In the genomic region with DNA sequence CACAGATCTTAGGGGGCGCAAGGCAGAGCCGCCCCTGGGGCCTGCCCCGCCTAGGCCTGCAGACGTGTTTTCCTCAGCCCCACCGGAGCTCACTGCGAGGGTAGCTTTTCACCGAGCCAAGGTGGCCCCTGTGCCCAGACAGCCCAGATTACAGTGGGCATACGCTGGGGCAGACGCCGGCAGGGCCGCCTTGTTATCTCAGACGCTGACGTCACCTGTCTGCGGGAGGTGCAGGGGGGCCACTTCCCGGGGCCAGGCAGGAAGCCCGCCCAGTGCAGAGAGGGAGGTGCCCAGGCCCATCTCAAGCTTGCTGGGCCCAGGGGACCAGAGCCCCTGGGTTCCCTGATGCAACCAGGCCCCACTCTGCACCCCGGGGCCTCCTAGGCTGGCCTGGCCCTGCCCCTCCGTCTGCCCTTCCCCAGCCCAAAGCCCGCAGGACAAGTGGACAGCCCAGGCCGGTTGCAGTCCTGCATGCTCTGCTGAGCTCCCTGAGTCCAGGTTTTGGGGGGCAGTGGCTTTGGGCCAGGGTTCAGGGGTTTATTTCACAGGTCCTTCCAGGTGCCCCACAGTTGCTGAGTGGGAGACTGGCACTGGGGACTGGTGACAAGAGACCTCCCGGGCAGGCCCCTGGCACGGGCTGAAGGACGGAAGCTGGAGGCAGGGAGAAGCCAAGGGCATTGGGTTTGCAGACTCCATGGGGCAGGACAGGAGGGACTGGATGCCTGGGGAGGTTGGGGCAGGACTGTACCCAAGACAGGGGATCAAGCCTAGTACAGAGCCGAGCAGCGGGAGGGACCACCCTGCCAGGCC, we compare ENCODE assay signal across 12 cellular contexts. TPM values are rescaled to one million over a fixed set of nuclear protein-coding genes. Genes with fewer than 3 reads are reported as not detected.
DNase-seq lines count a peak whose midpoint lies in the region; ATAC-seq and TF ChIP-seq lines count a peak whose summit lies in the region.
"Had no signal": no experiment of that assay in that cellular context is flagged by ENCODE, and none has a peak within 500 bp of the region (broad histone marks: within the 10 kb centered on the region; RNA-seq: fewer than 3 reads in every experiment).

No MANE protein-coding gene starts in this region.

- 71 to 78% (median 75%) methylated on average over 6 to 25 of the region's 25 CpGs for WGBS in adrenal gland, 4 donors
- 65 to 77% (median 69%) methylated on average over 12 to 25 of the region's 25 CpGs for WGBS in spleen, 5 donors
- 77 to 93% methylated on average over 6 to 17 of the region's 25 CpGs for WGBS in tibial nerve, 2 donors

- intact Hi-C loops in adrenal gland (cut with DNase I), result no loop called here
- intact Hi-C loops in left colon (cut with DNase I, micrococcal nuclease), result no loop called here
- intact Hi-C loops in spleen (cut with DNase I; ENCODE audit: low total_unique reads), result no loop called here

- TF ChIP-seq EP300 in tibial nerve (IDR thresholded peaks at IDR 0.05), result no peak

- TF ChIP-seq CTCF in adrenal gland (IDR thresholded peaks at IDR 0.05) (no peak), spleen (IDR thresholded peaks at IDR 0.05 in 8 of 11, conservative IDR thresholded peaks at IDR 0.05 in 3 of 11) (no peak), tibial nerve (IDR thresholded peaks at IDR 0.05) (no peak)

- no peak for TF ChIP-seq POLR2A in adrenal gland (IDR thresholded peaks at IDR 0.05)
- no peak for TF ChIP-seq POLR2A in spleen (IDR thresholded peaks at IDR 0.05)
- no peak for TF ChIP-seq POLR2A in tibial nerve (IDR thresholded peaks at IDR 0.05)

- peak; percentile 51 for ATAC-seq in left colon
- ATAC-seq in GM19467 (IDR thresholded peaks at IDR 0.05; ENCODE audit: unreplicated experiment), result no peak
- ATAC-seq: stimulated activated naive B cell treated with anti-CD40 and anti-IgM and Interleukin-4, amounts not matched to agents 10 μg/mL and 1 μg/mL and 100 μg/mL, for 72 hours had no signal

- no peaks in the 10 kb centered on the region for H3K4me1 ChIP-seq in adrenal gland (replicated peaks in 1 of 2)
- peaks cover 3 to 64% (median 24%) of the 10 kb centered on the region in 6 donors for H3K4me1 ChIP-seq in spleen
- peaks cover 0 to 48% (median 18%) of the 10 kb centered on the region in 4 donors for H3K4me1 ChIP-seq in tibial nerve

- peak; percentile 25 for DNase-seq in NCI-H2196 (lab: John Stamatoyannopoulos, UW; ENCODE audit: unreplicated experiment)
- no peak for DNase-seq in NCI-H2196 treated with DMSO at 0.1 percent for 48 hours (lab: John Stamatoyannopoulos, UW; ENCODE audit: unreplicated experiment)
- peak in 4 of 7 donors; percentile 14 to 58 (median 26) for DNase-seq in adrenal gland
- DNase-seq in left colon, result peak; percentile 34 to 35
- DNase-seq in spleen, result peak; percentile 84
- DNase-seq in tibial nerve (ENCODE audit: low spot score in 2 of 2), result no peak
- no peak for DNase-seq in GM19238 (ENCODE audit: insufficient read length, low spot score)
- DNase-seq: anterior cingulate cortex; effector memory CD4-positive, alpha-beta T cell; nephron progenitor cell; stimulated activated naive B cell treated with anti-CD40 and anti-IgM and Interleukin-4, amounts not matched to agents 10 μg/mL and 1 μg/mL and 100 μg/mL, for 72 hours had no signal

- H3K27ac ChIP-seq in adrenal gland, result peak overlapping the region in 1 of 5 donors; percentile 40
- peak overlapping the region in 4 of 8 donors; percentile 23 to 57 (median 48) for H3K27ac ChIP-seq in spleen
- H3K27ac ChIP-seq in tibial nerve, result peak overlapping the region in 1 of 4 donors; percentile 33

- H3K27me3 ChIP-seq in adrenal gland (no peaks in the 10 kb centered on the region), spleen (replicated peaks in 1 of 7) (peaks cover 0 to 3% (median 0%) of the 10 kb centered on the region in 7 donors), tibial nerve (no peaks in the 10 kb centered on the region)

- H3K36me3 ChIP-seq in adrenal gland (replicated peaks in 1 of 2) (no peaks in the 10 kb centered on the region), spleen (no peaks in the 10 kb centered on the region), tibial nerve (no peaks in the 10 kb centered on the region)

- no peaks in the 10 kb centered on the region for H3K9me3 ChIP-seq in adrenal gland (replicated peaks in 1 of 3)
- H3K9me3 ChIP-seq in spleen, result no peaks in the 10 kb centered on the region
- no peaks in the 10 kb centered on the region for H3K9me3 ChIP-seq in tibial nerve

- H3K4me3 ChIP-seq in adrenal gland, result no peak overlapping the region
- no peak overlapping the region for H3K4me3 ChIP-seq in spleen
- H3K4me3 ChIP-seq in tibial nerve, result no peak overlapping the region

RNA-seq across cellular contexts. Expression of a gene that starts 38.6 kb away (rescaled TPM):
- total RNA-seq in adrenal gland, result 100 to 1,000 TPM in 4 of 8 donors, 10 to 100 TPM in 4; 41.8 to 340 (median 118) TPM
- polyA plus RNA-seq in adrenal gland, result 100 to 1,000 TPM in 2 of 3 donors, 10 to 100 TPM in 1; 96.5 to 307 (median 102) TPM
- 10 to 100 TPM in 1 of 2 donors, 1 to 10 TPM in 1; 7.3 to 10.8 TPM for total RNA-seq in left colon
- total RNA-seq in spleen, result 10 to 100 TPM; 10.2 to 66.6 (median 25.7) TPM
- polyA plus RNA-seq in spleen, result 1 to 10 TPM in 2 of 3 donors, under 1 TPM in 1; 0.74 to 9.8 (median 4.0) TPM
- 100 to 1,000 TPM; 131 to 246 (median 173) TPM for total RNA-seq in tibial nerve

Comparison
In these comparisons a context has a peak if more than half of its experiments do, and no peak if none do; other contexts are left out.
1. DNase-seq: peak in NCI-H2196 (single experiment), adrenal gland (4 of 7), left colon (2 of 2) and spleen (single experiment); none in NCI-H2196 treated with DMSO at 0.1 percent for 48 hours (single experiment), tibial nerve (0 of 2) and GM19238 (single experiment).